Comparison of ENCODE assay signal across 21 cellular contexts in genomic region chr14:54614296-54614695, GRCh38. TPM values are rescaled to one million over a fixed set of nuclear protein-coding genes. Genes with fewer than 3 reads are reported as not detected.
DNase-seq lines count a peak whose midpoint lies in the region; TF ChIP-seq lines count a peak whose summit lies in the region.
"Had no signal": no experiment of that assay in that cellular context is flagged by ENCODE, and none has a peak within 500 bp of the region (broad histone marks: within the 10 kb centered on the region; RNA-seq: fewer than 3 reads in every experiment).

No MANE protein-coding gene starts in this region.

- no peaks in the 10 kb centered on the region for H3F3A ChIP-seq in MM.1S (ENCODE audit: insufficient read depth, low read length)

- peak; percentile 19 for DNase-seq in DMS53 (lab: John Stamatoyannopoulos, UW)
- no peak for DNase-seq in DMS53 treated with DMSO at 0.1 percent for 48 hours (lab: John Stamatoyannopoulos, UW; ENCODE audit: unreplicated experiment)
- no peak for DNase-seq in MM.1S
- no peak for DNase-seq in osteocyte (ENCODE audit: extremely low spot score, unreplicated experiment)
- no peak for DNase-seq in activated gamma-delta T cell treated with Interleukin-2 at 50 U/mL for 16 hours
- no peak for DNase-seq in 8988T
- DNase-seq: ACHN; AML-193; BE2C; Caco-2; CD4-positive, CD25-positive, alpha-beta regulatory T cell; CD8-positive, alpha-beta T cell; DMS153; DMS79 treated with DMSO at 0.1 percent for 48 hours; GF-D8; GOT3; HFFc6 had no signal

- H4K20me1 ChIP-seq in MM.1S (ENCODE audit: insufficient read depth, low read length), result no peaks in the 10 kb centered on the region

- peaks cover 7% of the 10 kb centered on the region for H3K36me3 Mint-ChIP-seq in osteocyte (ENCODE audit: unreplicated experiment)
- H3K36me3 Mint-ChIP-seq: CD4-positive, CD25-positive, alpha-beta regulatory T cell; CD8-positive, alpha-beta T cell had no signal

- H3K9me2 ChIP-seq in MM.1S (replicated peaks; ENCODE audit: insufficient read depth, low read length), result no peaks in the 10 kb centered on the region

- peak overlapping the region; percentile 12; the same call in 1 of the 2 replicates for H3K4me2 ChIP-seq in MM.1S (ENCODE audit: low read depth, low read length)
- H3K4me2 ChIP-seq: A549 had no signal

- H3K9me3 Mint-ChIP-seq in osteocyte (ENCODE audit: unreplicated experiment), result peaks cover 4% of the 10 kb centered on the region
- H3K9me3 Mint-ChIP-seq: CD4-positive, CD25-positive, alpha-beta regulatory T cell; CD8-positive, alpha-beta T cell; HFFc6 had no signal

- H3K4me3 Mint-ChIP-seq in osteocyte (ENCODE audit: unreplicated experiment), result no peak overlapping the region
- H3K4me3 Mint-ChIP-seq: CD4-positive, CD25-positive, alpha-beta regulatory T cell; CD8-positive, alpha-beta T cell; HFFc6 had no signal

- H3K36me3 ChIP-seq in MM.1S (replicated peaks; ENCODE audit: insufficient read depth, low read length), result no peaks in the 10 kb centered on the region
- H3K36me3 ChIP-seq: BE2C, HAP-1 had no signal

- H3K4me1 Mint-ChIP-seq in osteocyte (ENCODE audit: unreplicated experiment), result peaks cover 43% of the 10 kb centered on the region

- H3K27ac ChIP-seq in MM.1S (ENCODE audit: low read length), result no peak overlapping the region
- H3K27ac ChIP-seq: 22Rv1, A549, C4-2B had no signal

- TF ChIP-seq CTCF in MM.1S (IDR thresholded peaks at IDR 0.05; ENCODE audit: low read length), result no peak
- TF ChIP-seq CTCF in osteocyte (IDR thresholded peaks at IDR 0.05), result no peak

- no peak overlapping the region for H3K9ac ChIP-seq in MM.1S (ENCODE audit: low read length)

- peak overlapping the region; percentile 52 for H3K27ac Mint-ChIP-seq in osteocyte (ENCODE audit: unreplicated experiment)
- H3K27ac Mint-ChIP-seq: CD4-positive, CD25-positive, alpha-beta regulatory T cell; CD8-positive, alpha-beta T cell; HFFc6 had no signal

- no peak overlapping the region for H2AFZ ChIP-seq in MM.1S (ENCODE audit: low read length)

- no peaks in the 10 kb centered on the region for H3K9me3 ChIP-seq in MM.1S (replicated peaks; ENCODE audit: insufficient read depth, low read length)
- H3K9me3 ChIP-seq: A549, BE2C, HAP-1 had no signal

- no peaks in the 10 kb centered on the region for H3K79me2 ChIP-seq in MM.1S (ENCODE audit: low read length)

- no peaks in the 10 kb centered on the region for H3K27me3 ChIP-seq in MM.1S (replicated peaks; ENCODE audit: insufficient read depth, low read length)
- H3K27me3 ChIP-seq: BE2C had no signal

- H3K27me3 Mint-ChIP-seq in osteocyte (ENCODE audit: unreplicated experiment), result no peaks in the 10 kb centered on the region

- no peak overlapping the region for H3K4me3 ChIP-seq in MM.1S (ENCODE audit: low read length)
- H3K4me3 ChIP-seq: A549, HAP-1 had no signal

- H3K4me1 ChIP-seq in MM.1S (ENCODE audit: low read length), result no peaks in the 10 kb centered on the region
- H3K4me1 ChIP-seq: BE2C, Caco-2, HAP-1 had no signal

RNA-seq across cellular contexts. Expression of gene SAMD4A, which starts 47.4 kb away (rescaled TPM):
- 36.5 and 39.1 TPM in 2 replicates for total RNA-seq in osteocyte
